In the genomic region with DNA sequence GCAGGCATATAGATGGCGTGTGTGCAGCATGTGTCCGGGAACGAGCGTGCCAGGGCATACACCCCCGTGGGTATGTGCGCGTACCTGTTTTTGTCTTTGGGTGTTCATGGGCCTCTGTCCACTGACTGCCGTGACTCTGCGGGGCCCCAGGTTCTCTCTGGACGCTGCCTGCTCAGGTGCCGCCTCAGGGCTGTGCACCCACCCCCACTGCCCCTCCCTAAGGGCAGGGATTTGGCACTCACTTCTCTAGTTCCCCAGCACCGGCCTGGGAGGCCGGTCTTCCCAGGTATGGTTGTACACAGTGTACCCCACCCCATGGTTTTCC, we compare ENCODE assay signal across 1 cellular context.
TF ChIP-seq lines count a peak whose summit lies in the region.

No MANE protein-coding gene starts in this region.

TF ChIP-seq in H1, 55 proteins besides CTCF, POLR2A, EP300 and RAD21:
- TF ChIP-seq CEBPB (IDR thresholded peaks at IDR 0.05; ENCODE audit: low read depth, low read length): no peak
